In genomic region chr1:167726038-167726437, GRCh38 we compare ENCODE assay signal across 20 cellular contexts. TPM values are rescaled to one million over a fixed set of nuclear protein-coding genes. Genes with fewer than 3 reads are reported as not detected.
DNase-seq lines count a peak whose midpoint lies in the region; ATAC-seq and TF ChIP-seq lines count a peak whose summit lies in the region.
"Had no signal": no experiment of that assay in that cellular context is flagged by ENCODE, and none has a peak within 500 bp of the region (broad histone marks: within the 10 kb centered on the region; RNA-seq: fewer than 3 reads in every experiment).

No MANE protein-coding gene starts in this region.

- H3K27ac Mint-ChIP-seq in stimulated activated naive CD8-positive, alpha-beta T cell treated with anti-CD3 and anti-CD28 coated beads, Interleukin-15, amount 100 ng/mL, for 72 hours, result peak overlapping the region; percentile 4 to 48
- H3K27ac Mint-ChIP-seq: activated CD4-positive, alpha-beta T cell treated with anti-CD3 and anti-CD28 coated beads, Interleukin-2, amount 10 ng/mL, durations not matched to agents 24 days and 14 days; activated naive CD8-positive, alpha-beta T cell treated with anti-CD3 and anti-CD28 coated beads, Interleukin-2, amount 10 ng/mL, durations not matched to agents 7 days and 5 days had no signal

- H3K79me1 ChIP-seq in mesenchymal stem cell (replicated peaks; ENCODE audit: low read length, poor library complexity, severe bottlenecking), result no peaks in the 10 kb centered on the region

- H3K14ac ChIP-seq in mesenchymal stem cell (ENCODE audit: low read length in 2 of 2), result peak overlapping the region in 1 of 2 experiments; percentile 65

- H3K27me3 ChIP-seq in mesenchymal stem cell (ENCODE audit: control insufficient read depth in 1 of 2, insufficient read depth in 1 of 2, low read length in 2 of 2) (no peaks in the 10 kb centered on the region), vagina (no peaks in the 10 kb centered on the region)
- H3K27me3 ChIP-seq: brain microvascular endothelial cell, heart left ventricle, left lung had no signal

- TF ChIP-seq CTCF in vagina (IDR thresholded peaks at IDR 0.05), result no peak

- no peak for DNase-seq in stimulated activated naive CD8-positive, alpha-beta T cell treated with anti-CD3 and anti-CD28 coated beads, Interleukin-15, amount 100 ng/mL, for 72 hours
- no peak for DNase-seq in stimulated activated naive CD8-positive, alpha-beta T cell treated with anti-CD3 and anti-CD28 coated beads, Interleukin-15, Interleukin-2, amounts not matched to agents 100 U/mL and 50 U/mL, for 24 hours
- DNase-seq in RPMI8226, result peak; percentile 85
- DNase-seq in mesenchymal stem cell, result no peak
- DNase-seq in activated gamma-delta T cell treated with Interleukin-2 at 50 U/mL for 16 hours, result no peak
- no peak for DNase-seq in vagina (ENCODE audit: extremely low spot score in 2 of 2)
- DNase-seq: ACHN; activated CD4-positive, alpha-beta T cell treated with anti-CD3 and anti-CD28 coated beads, Interleukin-2, amount 10 ng/mL, durations not matched to agents 24 days and 14 days; activated naive CD8-positive, alpha-beta T cell treated with anti-CD3 and anti-CD28 coated beads, Interleukin-2, amount 10 ng/mL, durations not matched to agents 7 days and 5 days; brain microvascular endothelial cell; heart left ventricle; left lung; NCI-H2171 treated with DMSO at 0.1 percent for 48 hours; nucleus accumbens; SIG-M5; substantia nigra had no signal

- no peak overlapping the region for H3K9ac ChIP-seq in mesenchymal stem cell (ENCODE audit: low read length)

- H4K8ac ChIP-seq in mesenchymal stem cell (ENCODE audit: low read length), result no peak overlapping the region

- no peak overlapping the region for H3K18ac ChIP-seq in mesenchymal stem cell (ENCODE audit: low read depth in 1 of 2, low read length in 2 of 2)

- no peaks in the 10 kb centered on the region for H3K9me3 Mint-ChIP-seq in stimulated activated naive CD8-positive, alpha-beta T cell treated with anti-CD3 and anti-CD28 coated beads, Interleukin-15, amount 100 ng/mL, for 72 hours
- H3K9me3 Mint-ChIP-seq: activated CD4-positive, alpha-beta T cell treated with anti-CD3 and anti-CD28 coated beads, Interleukin-2, amount 10 ng/mL, durations not matched to agents 24 days and 14 days; activated naive CD8-positive, alpha-beta T cell treated with anti-CD3 and anti-CD28 coated beads, Interleukin-2, amount 10 ng/mL, durations not matched to agents 7 days and 5 days; CD14-positive monocyte had no signal

- peaks cover 17% of the 10 kb centered on the region for H3K4me1 Mint-ChIP-seq in stimulated activated naive CD8-positive, alpha-beta T cell treated with anti-CD3 and anti-CD28 coated beads, Interleukin-15, amount 100 ng/mL, for 72 hours

- no peak overlapping the region for H2BK5ac ChIP-seq in mesenchymal stem cell (ENCODE audit: low read depth, low read length, poor library complexity, severe bottlenecking)

- no peak overlapping the region for H3K4me3 Mint-ChIP-seq in stimulated activated naive CD8-positive, alpha-beta T cell treated with anti-CD3 and anti-CD28 coated beads, Interleukin-15, amount 100 ng/mL, for 72 hours
- H3K4me3 Mint-ChIP-seq: activated CD4-positive, alpha-beta T cell treated with anti-CD3 and anti-CD28 coated beads, Interleukin-2, amount 10 ng/mL, durations not matched to agents 24 days and 14 days; activated naive CD8-positive, alpha-beta T cell treated with anti-CD3 and anti-CD28 coated beads, Interleukin-2, amount 10 ng/mL, durations not matched to agents 7 days and 5 days; CD14-positive monocyte had no signal

- no peak overlapping the region for H4K91ac ChIP-seq in mesenchymal stem cell (ENCODE audit: low read length)

- no peak overlapping the region for H2BK15ac ChIP-seq in mesenchymal stem cell (ENCODE audit: low read depth, poor library complexity, severe bottlenecking)

- no CpG with 5 or more reads among the region's 1 CpG for WGBS in mesenchymal stem cell

- no peak overlapping the region for H3K23ac ChIP-seq in mesenchymal stem cell (ENCODE audit: low read length in 2 of 2)

- H2AK5ac ChIP-seq in mesenchymal stem cell (ENCODE audit: low read length, severe bottlenecking), result peak overlapping the region; percentile 43

- no peak for TF ChIP-seq POLR2A in vagina (IDR thresholded peaks at IDR 0.05)

- H3K4me2 ChIP-seq in mesenchymal stem cell (ENCODE audit: low read length, poor library complexity, severe bottlenecking), result no peak overlapping the region

- no peak overlapping the region for H2BK120ac ChIP-seq in mesenchymal stem cell (ENCODE audit: low read depth, low read length)

- no peak overlapping the region for H2BK12ac ChIP-seq in mesenchymal stem cell (ENCODE audit: low read length in 2 of 2)

- H3K4me1 ChIP-seq in mesenchymal stem cell (ENCODE audit: control insufficient read depth, insufficient read depth, low read depth, low read length), result peaks cover 6% of the 10 kb centered on the region
- H3K4me1 ChIP-seq in vagina, result peaks cover 30% of the 10 kb centered on the region

- H3K9me3 ChIP-seq in mesenchymal stem cell (ENCODE audit: control insufficient read depth, low read length), result no peaks in the 10 kb centered on the region
- H3K9me3 ChIP-seq in vagina, result no peaks in the 10 kb centered on the region
- H3K9me3 ChIP-seq: heart left ventricle, left lung had no signal

- H3K4ac ChIP-seq in mesenchymal stem cell (ENCODE audit: low read depth in 1 of 2, low read length in 2 of 2), result no peak overlapping the region

- H2AFZ ChIP-seq in mesenchymal stem cell (ENCODE audit: low read depth, low read length), result no peak overlapping the region

- peaks cover 2% of the 10 kb centered on the region for H3K27me3 Mint-ChIP-seq in stimulated activated naive CD8-positive, alpha-beta T cell treated with anti-CD3 and anti-CD28 coated beads, Interleukin-15, amount 100 ng/mL, for 72 hours
- H3K27me3 Mint-ChIP-seq: activated CD4-positive, alpha-beta T cell treated with anti-CD3 and anti-CD28 coated beads, Interleukin-2, amount 10 ng/mL, durations not matched to agents 24 days and 14 days had no signal

- H3K36me3 ChIP-seq in mesenchymal stem cell (ENCODE audit: control insufficient read depth in 1 of 2, insufficient read depth in 2 of 2, low read depth in 1 of 2, low read length in 2 of 2) (peaks cover 7 to 9% of the 10 kb centered on the region in 2 experiments), vagina (no peaks in the 10 kb centered on the region)

- H3K4me3 ChIP-seq in mesenchymal stem cell (ENCODE audit: insufficient read depth in 1 of 2, low read depth in 1 of 2, low read length in 2 of 2) (no peak overlapping the region), vagina (no peak overlapping the region)
- H3K4me3 ChIP-seq: coronary artery, heart left ventricle, left lung had no signal

- intact Hi-C loops in vagina (cut with DNase I), result no loop called here

- H3K27ac ChIP-seq in mesenchymal stem cell (ENCODE audit: low read length, poor library complexity, severe bottlenecking) (no peak overlapping the region), vagina (no peak overlapping the region)
- H3K27ac ChIP-seq: brain microvascular endothelial cell, coronary artery, heart left ventricle, left lung had no signal

- ATAC-seq in stimulated activated naive CD8-positive, alpha-beta T cell treated with anti-CD3 and anti-CD28 coated beads, Interleukin-15, amount 100 ng/mL, for 72 hours, result no peak
- ATAC-seq in stimulated activated naive CD8-positive, alpha-beta T cell treated with anti-CD3 and anti-CD28 coated beads, Interleukin-15, Interleukin-2, amounts not matched to agents 100 U/mL and 50 U/mL, for 24 hours, result no peak
- ATAC-seq in esophagus mucosa, result no peak
- ATAC-seq in HG03159 (IDR thresholded peaks at IDR 0.05; ENCODE audit: unreplicated experiment), result no peak
- ATAC-seq: heart left ventricle, left lung had no signal

RNA-seq across cellular contexts. Expression of gene MPZL1, which starts 4.3 kb away (rescaled TPM):
- 124 TPM for polyA plus RNA-seq in mesenchymal stem cell (2013, experiment 1 of 2)
- polyA plus RNA-seq in mesenchymal stem cell (2013, experiment 2 of 2), result 126 TPM
- 69.7 TPM for total RNA-seq in vagina
- total RNA-seq in esophagus mucosa, result 97.5 TPM
